10 cellular contexts compared by ENCODE assay signal in genomic region chr4:127896528-127896927, GRCh38.
"Had no signal": no experiment of that assay in that cellular context is flagged by ENCODE, and none has a peak within 500 bp of the region (broad histone marks: within the 10 kb centered on the region; RNA-seq: fewer than 3 reads in every experiment).

No MANE protein-coding gene starts in this region.

- H3K4me3 ChIP-seq: HAP-1 had no signal

- H3K27ac ChIP-seq: HL-60, KMS-11 had no signal

- H3K9me3 ChIP-seq: HAP-1 had no signal

- H3K4me1 ChIP-seq: HAP-1 had no signal

- FAIRE-seq: HepG2 had no signal

- H3K4me2 ChIP-seq: KMS-11 had no signal

- DNase-seq: GOT3, H7, HFFc6, Karpas-422, KBM-7 had no signal

- H3K9ac ChIP-seq: KMS-11 had no signal

- ATAC-seq: HCT116, HepG2 had no signal
